In genomic region chr22:16925407-16925966, GRCh38 we compare ENCODE assay signal across 25 cellular contexts.
"Had no signal": no experiment of that assay in that cellular context is flagged by ENCODE, and none has a peak within 500 bp of the region (broad histone marks: within the 10 kb centered on the region; RNA-seq: fewer than 3 reads in every experiment).

No MANE protein-coding gene starts in this region.

- H3K36me3 ChIP-seq: colonic mucosa, esophagus squamous epithelium, gastrocnemius medialis, heart right ventricle, left lung, lower lobe of right lung had no signal

- ATAC-seq: effector memory CD8-positive, alpha-beta T cell; esophagus mucosa; gastrocnemius medialis; heart right ventricle; left cardiac atrium; left lung; left ventricle myocardium superior; lower lobe of right lung; mucosa of descending colon had no signal

- H3K27ac ChIP-seq: colonic mucosa, epithelial cell of prostate, esophagus squamous epithelium, gastrocnemius medialis, heart right ventricle, left lung, lower lobe of right lung had no signal

- H3K27me3 ChIP-seq: colonic mucosa had no signal

- H3K9me3 ChIP-seq: colonic mucosa, esophagus squamous epithelium, gastrocnemius medialis, left lung, lower lobe of right lung, mucosa of descending colon had no signal

- FAIRE-seq: endometrium, islet of Langerhans, keratinocyte had no signal

- DNase-seq: colonic mucosa; cortex of kidney; effector CD8-positive, alpha-beta T cell; effector memory CD8-positive, alpha-beta T cell; endodermal cell; esophagus squamous epithelium; foreskin fibroblast; foreskin melanocyte; gastrocnemius medialis; glutamatergic neuron; head of caudate nucleus; heart right ventricle; hippocampal formation; left cardiac atrium; left lung; left ventricle myocardium superior; lower lobe of right lung; mesenchymal stem cell; mucosa of descending colon; naive B cell had no signal

- H3K4me1 ChIP-seq: colonic mucosa, esophagus squamous epithelium, gastrocnemius medialis, heart right ventricle, left lung, lower lobe of right lung had no signal

- H3K4me3 ChIP-seq: colonic mucosa, esophagus squamous epithelium, gastrocnemius medialis, heart right ventricle, left lung, lower lobe of right lung, mucosa of descending colon had no signal
